Comparison of ENCODE assay signal across 23 cellular contexts in the genomic region with DNA sequence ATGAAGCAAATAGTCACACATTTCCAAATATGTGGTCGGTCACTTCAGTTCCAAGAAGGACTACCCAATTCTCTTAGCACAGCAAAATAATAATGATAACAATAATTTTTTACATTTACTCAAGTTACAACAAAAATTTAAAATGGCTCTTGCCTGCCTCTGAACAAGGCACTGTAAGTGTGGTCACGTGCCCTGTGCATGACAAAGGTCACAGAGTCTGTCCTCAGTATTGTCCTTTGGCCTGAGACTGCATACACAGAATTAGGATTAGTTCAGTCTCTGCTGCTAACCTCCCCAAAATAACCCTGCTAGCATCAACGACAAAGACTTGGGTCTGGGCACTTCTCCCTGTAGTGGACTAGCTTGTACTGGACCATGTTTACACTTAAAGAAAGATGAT.
"Had no signal": no experiment of that assay in that cellular context is flagged by ENCODE, and none has a peak within 500 bp of the region (broad histone marks: within the 10 kb centered on the region; RNA-seq: fewer than 3 reads in every experiment).

No MANE protein-coding gene starts in this region.

- H3K36me3 ChIP-seq: colonic mucosa, esophagus muscularis mucosa, neutrophil, pancreas, stomach, tibial artery had no signal

- ATAC-seq: foreskin keratinocyte; left colon; left ventricle myocardium superior; naive thymus-derived CD4-positive, alpha-beta T cell; pancreas had no signal

- H3K4me3 ChIP-seq: colonic mucosa, esophagus muscularis mucosa, lung, pancreas, stomach, testis, tibial artery had no signal

- H3K27ac ChIP-seq: colonic mucosa, esophagus muscularis mucosa, foreskin keratinocyte, neutrophil, pancreas, stomach, testis, tibial artery had no signal

- DNase-seq: colonic mucosa; dermis blood vessel endothelial cell; effector memory CD4-positive, alpha-beta T cell; foreskin keratinocyte; glutamatergic neuron; hypothalamus; immature natural killer cell; islet precursor cell; kidney glomerular epithelial cell; left colon; left ventricle myocardium superior; naive thymus-derived CD4-positive, alpha-beta T cell; pancreas; small intestine; stimulated activated CD4-positive, alpha-beta T cell treated with anti-CD3 and anti-CD28 coated beads, Interleukin-15, amount 100 ng/mL, for 24 hours; stimulated activated CD4-positive, alpha-beta T cell treated with anti-CD3 and anti-CD28 coated beads, Interleukin-2, amount 100 ng/mL, for 48 hours; stimulated activated naive CD4-positive, alpha-beta T cell treated with Interleukin-2 at 50 U/mL for 16 hours; stomach; testis; tibial artery had no signal

- H3K4me1 ChIP-seq: colonic mucosa, foreskin keratinocyte, pancreas, testis had no signal

- H3K9me3 ChIP-seq: colonic mucosa, neutrophil, pancreas, stomach, testis, tibial artery had no signal

- H3K27me3 ChIP-seq: colonic mucosa, esophagus muscularis mucosa, foreskin keratinocyte, neutrophil, pancreas, stomach, testis, tibial artery had no signal
